ENCODE assay signal across 1 cellular context in genomic region chr12:96143827-96144226, GRCh38.
TF ChIP-seq lines count a peak whose summit lies in the region.

No MANE protein-coding gene starts in this region.

TF ChIP-seq in endothelial cell of umbilical vein, 7 proteins besides CTCF, POLR2A, EP300 and RAD21 (continued from another document):
- TF ChIP-seq EZH2 (IDR thresholded peaks at IDR 0.05; ENCODE audit: borderline replicate concordance, low read depth, low read length, severe bottlenecking) = no peak
- TF ChIP-seq MYC (IDR thresholded peaks at IDR 0.05; ENCODE audit: low read depth, low read length) = no peak
- TF ChIP-seq, protein P1, sequence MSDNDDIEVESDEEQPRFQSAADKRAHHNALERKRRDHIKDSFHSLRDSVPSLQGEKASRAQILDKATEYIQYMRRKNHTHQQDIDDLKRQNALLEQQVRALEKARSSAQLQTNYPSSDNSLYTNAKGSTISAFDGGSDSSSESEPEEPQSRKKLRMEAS (IDR thresholded peaks at IDR 0.05; ENCODE audit: insufficient read depth, insufficient read length) = no peak
